In genomic region chr6:33578588-33579011, GRCh38 we compare ENCODE assay signal across 1 cellular context.
TF ChIP-seq lines count a peak whose summit lies in the region.

No MANE protein-coding gene starts in this region.

TF ChIP-seq in K562, 482 proteins besides CTCF, POLR2A, EP300 and RAD21 (continues in another document):
- TF ChIP-seq USF1 (CRISPR knock-in tag; IDR thresholded peaks at IDR 0.05) (peak; percentile 3; the same call in 1 of the 2 replicates), DNMT1 (IDR thresholded peaks at IDR 0.05) (no peak), TFAP4 (CRISPR knock-in tag; IDR thresholded peaks at IDR 0.05; ENCODE audit: borderline replicate concordance) (peak; percentile 73), ZBTB8A (IDR thresholded peaks at IDR 0.05; ENCODE audit: partially characterized antibody) (no peak), ARNT (IDR thresholded peaks at IDR 0.05) (no peak), SAP30 (IDR thresholded peaks at IDR 0.05; ENCODE audit: borderline replicate concordance, insufficient read depth, low read depth, low read length, poor library complexity, severe bottlenecking) (no peak), MTA2 (IDR thresholded peaks at IDR 0.05; ENCODE audit: low read depth) (no peak), ATF1 (CRISPR knock-in tag; IDR thresholded peaks at IDR 0.05) (no peak), ATF1 (tag; IDR thresholded peaks at IDR 0.05) (no peak), HDAC6 (IDR thresholded peaks at IDR 0.05; ENCODE audit: low read depth, low read length) (no peak), SIRT6 (IDR thresholded peaks at IDR 0.05; ENCODE audit: low read depth, low read length) (no peak), PHF8 (IDR thresholded peaks at IDR 0.05; ENCODE audit: borderline replicate concordance, low read length) (no peak), PTBP1 (IDR thresholded peaks at IDR 0.05; ENCODE audit: low read depth, low read length) (0 out of 2 replicates have a peak, but pooled peaks have one; percentile 6), DACH1 (IDR thresholded peaks at IDR 0.05; ENCODE audit: partially characterized antibody) (peak; percentile 20), E2F6 (IDR thresholded peaks at IDR 0.05; ENCODE audit: borderline replicate concordance in 1 of 2, extremely low read depth in 1 of 2, insufficient read depth in 1 of 2, insufficient read length in 1 of 2, low read depth in 1 of 2, low read length in 1 of 2, poor library complexity in 1 of 2, severe bottlenecking in 1 of 2) (no peak), ZNF740 (CRISPR knock-in tag; IDR thresholded peaks at IDR 0.05) (no peak), ZNF740 (tag; IDR thresholded peaks at IDR 0.05) (peak in 1 of 2 experiments; percentile 30; a peak in 1 of 4 replicates), ZBTB49 (CRISPR knock-in tag; IDR thresholded peaks at IDR 0.05; ENCODE audit: borderline replicate concordance) (no peak), CREM (IDR thresholded peaks at IDR 0.05; ENCODE audit: low read depth) (no peak), EGR1 (conservative IDR thresholded peaks at IDR 0.05) (no peak), VEZF1 (CRISPR knock-in tag; IDR thresholded peaks at IDR 0.05) (0 out of 2 replicates have a peak, but pooled peaks have one; percentile 27), MEF2A (IDR thresholded peaks at IDR 0.05; ENCODE audit: control insufficient read depth, low read depth, low read length) (no peak), NCOA4 (IDR thresholded peaks at IDR 0.05; ENCODE audit: partially characterized antibody) (no peak), ZNF445 (CRISPR knock-in tag; IDR thresholded peaks at IDR 0.05; ENCODE audit: low read depth) (no peak), SNIP1 (IDR thresholded peaks at IDR 0.05; ENCODE audit: low read depth) (no peak), FOXP1 (CRISPR knock-in tag; IDR thresholded peaks at IDR 0.05) (0 out of 2 replicates have a peak, but pooled peaks have one; percentile 41), ZBTB40 (IDR thresholded peaks at IDR 0.05) (no peak), ZBTB40 (CRISPR knock-in tag; IDR thresholded peaks at IDR 0.05) (no peak), TCF7 (IDR thresholded peaks at IDR 0.05; ENCODE audit: borderline replicate concordance) (no peak), PRDM10 (IDR thresholded peaks at IDR 0.05; ENCODE audit: partially characterized antibody) (no peak), ASH1L (IDR thresholded peaks at IDR 0.05; ENCODE audit: borderline replicate concordance, low read depth, partially characterized antibody) (no peak), NR2C2 (CRISPR knock-in tag; IDR thresholded peaks at IDR 0.05) (no peak), NR2C2 (tag; IDR thresholded peaks at IDR 0.05) (0 out of 2 replicates have a peak, but pooled peaks have one; percentile 32), ESRRA (IDR thresholded peaks at IDR 0.05; ENCODE audit: borderline replicate concordance, low read depth) (peak; percentile 1; the same call in 1 of the 2 replicates), ZNF165 (CRISPR knock-in tag; IDR thresholded peaks at IDR 0.05; ENCODE audit: borderline replicate concordance) (no peak), RAD51 (IDR thresholded peaks at IDR 0.05; ENCODE audit: borderline replicate concordance, low read depth) (no peak), PCBP2 (IDR thresholded peaks at IDR 0.05; ENCODE audit: low read depth, low read length, poor library complexity, severe bottlenecking) (no peak), ZNF174 (CRISPR knock-in tag; IDR thresholded peaks at IDR 0.05) (no peak), ZNF639 (CRISPR knock-in tag; conservative IDR thresholded peaks at IDR 0.05 in 1 of 2, IDR thresholded peaks at IDR 0.05 in 1 of 2) (no peak), KDM2B (CRISPR knock-in tag; IDR thresholded peaks at IDR 0.05) (no peak)
